25 cellular contexts compared by ENCODE assay signal in the genomic region with DNA sequence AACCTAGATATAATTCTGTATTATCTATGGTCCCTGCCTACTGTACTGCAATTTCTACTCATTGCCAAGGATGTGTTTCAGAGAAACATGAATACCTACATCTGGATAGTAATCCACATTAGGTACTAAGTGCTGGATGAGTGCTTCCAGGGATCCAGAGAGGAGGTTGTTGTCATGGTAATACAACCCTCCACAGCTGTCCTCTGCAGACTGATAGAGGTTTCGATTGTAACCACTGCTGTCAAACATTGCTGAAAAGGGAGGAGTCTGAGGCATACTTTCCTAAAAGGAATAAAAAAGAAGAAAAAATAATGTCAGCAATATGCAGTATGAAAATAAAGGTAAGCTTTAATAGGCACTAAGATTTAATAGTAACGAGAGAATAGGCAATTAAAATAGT. TPM values are rescaled to one million over a fixed set of nuclear protein-coding genes. Genes with fewer than 3 reads are reported as not detected.
A peak's percentile ranks its signal among the peaks of the same experiment; 100 is the strongest.
DNase-seq lines count a peak whose midpoint lies in the region; ATAC-seq and TF ChIP-seq lines count a peak whose summit lies in the region.
"Had no signal": no experiment of that assay in that cellular context is flagged by ENCODE, and none has a peak within 500 bp of the region (broad histone marks: within the 10 kb centered on the region; RNA-seq: fewer than 3 reads in every experiment).

No MANE protein-coding gene starts in this region.

- POLR2A ChIA-PET in activated CD8-positive, alpha-beta T cell treated with anti-CD3 and anti-CD28 coated beads, Interleukin-2, amount 10 ng/mL, durations not matched to agents 7 days and 5 days (lab: Charles Lee) = no interaction called here

- H3K9me3 Mint-ChIP-seq in activated CD8-positive, alpha-beta T cell treated with anti-CD3 and anti-CD28 coated beads, Interleukin-2, amount 10 ng/mL, durations not matched to agents 7 days and 5 days (ENCODE audit: insufficient read depth) = no peaks in the 10 kb centered on the region
- H3K9me3 Mint-ChIP-seq: activated naive CD4-positive, alpha-beta T cell treated with anti-CD3 and anti-CD28 coated beads, Interleukin-2, amount 10 ng/mL, durations not matched to agents 7 days and 5 days; activated T-cell treated with anti-CD3 and anti-CD28 coated beads, Interleukin-2, amount 50 U/mL, for 72 hours; CD4-positive, alpha-beta memory T cell; natural killer cell treated with Interleukin-12 subunit alpha and Interleukin-12 subunit beta and Interleukin-15 and Interleukin-18, amount 100 ng/mL, for 72 hours had no signal

- H3K4me2 ChIP-seq in KMS-11 (peak overlapping the region; percentile 5; the same call in 1 of the 2 replicates), neural cell (ENCODE audit: low read length) (no peak overlapping the region)

- DNase-seq in NCI-H1694 treated with DMSO at 0.1 percent for 48 hours (lab: John Stamatoyannopoulos, UW) (peak; percentile 5), NCI-H1694 (lab: John Stamatoyannopoulos, UW) (no peak), glomerular visceral epithelial cell (ENCODE audit: extremely low spot score) (no peak)
- no peak for DNase-seq in activated CD8-positive, alpha-beta T cell treated with anti-CD3 and anti-CD28 coated beads, Interleukin-2, amount 10 ng/mL, durations not matched to agents 7 days and 5 days
- DNase-seq: activated CD4-positive, alpha-beta T cell treated with anti-CD3 and anti-CD28 coated beads, Interleukin-2, amount 50 U/mL, for 1 hour; activated naive CD4-positive, alpha-beta T cell treated with anti-CD3 and anti-CD28 coated beads, Interleukin-2, amount 10 ng/mL, durations not matched to agents 7 days and 5 days; activated T-cell treated with anti-CD3 and anti-CD28 coated beads, Interleukin-2, amount 50 U/mL, for 72 hours; AML-193; brain microvascular endothelial cell; CD4-positive, alpha-beta memory T cell; effector CD4-positive, alpha-beta T cell; KBM-7; lower lobe of right lung; NCI-H446 treated with DMSO at 0.1 percent for 48 hours; Peyer's patch; SIG-M5; stimulated activated naive CD8-positive, alpha-beta T cell treated with anti-CD3 and anti-CD28 coated beads, Interleukin-15, Interleukin-2, amounts not matched to agents 100 U/mL and 50 U/mL, for 24 hours; SW 1271; thyroid gland had no signal

- ATAC-seq in GM19035 (IDR thresholded peaks at IDR 0.05; ENCODE audit: unreplicated experiment) = no peak
- no peak for ATAC-seq in activated CD8-positive, alpha-beta T cell treated with anti-CD3 and anti-CD28 coated beads, Interleukin-2, amount 10 ng/mL, durations not matched to agents 7 days and 5 days
- ATAC-seq: activated T-cell treated with anti-CD3 and anti-CD28 coated beads, Interleukin-2, amount 50 U/mL, for 72 hours; lower lobe of right lung; natural killer cell treated with Interleukin-12 subunit alpha and Interleukin-12 subunit beta and Interleukin-15 and Interleukin-18, amount 100 ng/mL, for 72 hours; stimulated activated naive CD8-positive, alpha-beta T cell treated with anti-CD3 and anti-CD28 coated beads, Interleukin-15, Interleukin-2, amounts not matched to agents 100 U/mL and 50 U/mL, for 24 hours had no signal

- TF ChIP-seq CTCF in KMS-11 (conservative IDR thresholded peaks at IDR 0.05; ENCODE audit: low read depth, low read length) (no peak), neural cell (IDR thresholded peaks at IDR 0.05; ENCODE audit: poor library complexity, severe bottlenecking) (no peak)

- TF ChIP-seq RAD21 in neural cell (conservative IDR thresholded peaks at IDR 0.05) = no peak

- H3K27ac Mint-ChIP-seq in activated CD8-positive, alpha-beta T cell treated with anti-CD3 and anti-CD28 coated beads, Interleukin-2, amount 10 ng/mL, durations not matched to agents 7 days and 5 days = no peak overlapping the region
- H3K27ac Mint-ChIP-seq: activated naive CD4-positive, alpha-beta T cell treated with anti-CD3 and anti-CD28 coated beads, Interleukin-2, amount 10 ng/mL, durations not matched to agents 7 days and 5 days; activated T-cell treated with anti-CD3 and anti-CD28 coated beads, Interleukin-2, amount 50 U/mL, for 72 hours; natural killer cell treated with Interleukin-12 subunit alpha and Interleukin-12 subunit beta and Interleukin-15 and Interleukin-18, amount 100 ng/mL, for 72 hours had no signal

- H3K27me3 ChIP-seq in KMS-11 (ENCODE audit: insufficient read depth, low read depth) = no peaks in the 10 kb centered on the region
- H3K27me3 ChIP-seq in neural cell (ENCODE audit: insufficient read depth, low read depth, low read length) = no peaks in the 10 kb centered on the region
- H3K27me3 ChIP-seq: brain microvascular endothelial cell, Peyer's patch, thyroid gland had no signal

- CTCF ChIA-PET in activated CD8-positive, alpha-beta T cell treated with anti-CD3 and anti-CD28 coated beads, Interleukin-2, amount 10 ng/mL, durations not matched to agents 7 days and 5 days (lab: Charles Lee) = interaction anchor here (1.0 to 1.7 kb wide), 2 partner anchors 8 to 12 kb away, joined by 3 to 9 read pairs; a partner anchor contains a TSS

- no peak overlapping the region for H3K9ac ChIP-seq in KMS-11
- H3K9ac ChIP-seq in neural cell (ENCODE audit: low read length) = no peak overlapping the region

- H3K36me3 ChIP-seq in KMS-11 (ENCODE audit: insufficient read depth) = no peaks in the 10 kb centered on the region
- no peaks in the 10 kb centered on the region for H3K36me3 ChIP-seq in neural cell (ENCODE audit: insufficient read depth, low read length)
- H3K36me3 ChIP-seq: brain microvascular endothelial cell had no signal

- H4K20me1 ChIP-seq in KMS-11 (ENCODE audit: insufficient read depth) (peaks cover 4% of the 10 kb centered on the region; the same call in 1 of the 2 replicates), neural cell (ENCODE audit: insufficient read depth) (no peaks in the 10 kb centered on the region)

- H3K27ac ChIP-seq in KMS-11 (no peak overlapping the region), angular gyrus (ENCODE audit: low read depth, low read length) (peak overlapping the region; percentile 49), neural cell (ENCODE audit: low read length) (no peak overlapping the region)
- H3K27ac ChIP-seq: brain microvascular endothelial cell, lower lobe of right lung, Peyer's patch, thyroid gland had no signal

- H3K79me2 ChIP-seq in KMS-11 (ENCODE audit: insufficient read depth, low read depth) (peaks cover 46% of the 10 kb centered on the region), neural cell (replicated peaks; ENCODE audit: insufficient read depth, low read length) (peaks cover 9% of the 10 kb centered on the region)

- H3K4me3 ChIP-seq in KMS-11 (IDR thresholded peaks at IDR 0.05; ENCODE audit: insufficient read depth, low read depth, low read length) = no peak overlapping the region
- H3K4me3 ChIP-seq in neural cell (ENCODE audit: low read length) = no peak overlapping the region
- H3K4me3 ChIP-seq: lower lobe of right lung, Peyer's patch, thyroid gland had no signal

- H3K27me3 Mint-ChIP-seq in activated CD8-positive, alpha-beta T cell treated with anti-CD3 and anti-CD28 coated beads, Interleukin-2, amount 10 ng/mL, durations not matched to agents 7 days and 5 days (ENCODE audit: low read depth) = no peaks in the 10 kb centered on the region
- H3K27me3 Mint-ChIP-seq: activated naive CD4-positive, alpha-beta T cell treated with anti-CD3 and anti-CD28 coated beads, Interleukin-2, amount 10 ng/mL, durations not matched to agents 7 days and 5 days; CD4-positive, alpha-beta memory T cell; natural killer cell treated with Interleukin-12 subunit alpha and Interleukin-12 subunit beta and Interleukin-15 and Interleukin-18, amount 100 ng/mL, for 72 hours had no signal

- H3K4me1 ChIP-seq in KMS-11 (ENCODE audit: low read depth, poor library complexity, severe bottlenecking) = peaks cover 54% of the 10 kb centered on the region
- H3K4me1 ChIP-seq: thyroid gland had no signal

- peaks cover 13% of the 10 kb centered on the region for H3K4me1 Mint-ChIP-seq in activated CD8-positive, alpha-beta T cell treated with anti-CD3 and anti-CD28 coated beads, Interleukin-2, amount 10 ng/mL, durations not matched to agents 7 days and 5 days (ENCODE audit: low read depth)

- H3F3A ChIP-seq in neural cell (ENCODE audit: insufficient read depth, low read length, poor library complexity, severe bottlenecking) = no peaks in the 10 kb centered on the region

- H3K4me3 Mint-ChIP-seq in activated CD8-positive, alpha-beta T cell treated with anti-CD3 and anti-CD28 coated beads, Interleukin-2, amount 10 ng/mL, durations not matched to agents 7 days and 5 days = no peak overlapping the region
- H3K4me3 Mint-ChIP-seq: activated naive CD4-positive, alpha-beta T cell treated with anti-CD3 and anti-CD28 coated beads, Interleukin-2, amount 10 ng/mL, durations not matched to agents 7 days and 5 days; activated T-cell treated with anti-CD3 and anti-CD28 coated beads, Interleukin-2, amount 50 U/mL, for 72 hours; CD4-positive, alpha-beta memory T cell; natural killer cell treated with Interleukin-12 subunit alpha and Interleukin-12 subunit beta and Interleukin-15 and Interleukin-18, amount 100 ng/mL, for 72 hours had no signal

- H2AFZ ChIP-seq in KMS-11 (ENCODE audit: low read depth) = no peak overlapping the region
- H2AFZ ChIP-seq in neural cell (ENCODE audit: low read depth, low read length) = no peak overlapping the region

- H3K9me2 ChIP-seq in neural cell (ENCODE audit: insufficient read depth, low read length) = no peaks in the 10 kb centered on the region

- peaks cover 18% of the 10 kb centered on the region for H3K36me3 Mint-ChIP-seq in activated CD8-positive, alpha-beta T cell treated with anti-CD3 and anti-CD28 coated beads, Interleukin-2, amount 10 ng/mL, durations not matched to agents 7 days and 5 days (ENCODE audit: low read depth)

- no peaks in the 10 kb centered on the region for H3K9me3 ChIP-seq in neural cell (ENCODE audit: low read length)
- H3K9me3 ChIP-seq: lower lobe of right lung, Peyer's patch, thyroid gland had no signal

- TF ChIP-seq EP300 in neural cell (conservative IDR thresholded peaks at IDR 0.05; ENCODE audit: poor library complexity, severe bottlenecking) = peak; percentile 27

TF ChIP-seq in neural cell, 6 proteins besides CTCF, POLR2A, EP300 and RAD21:
- TF ChIP-seq EZH2 (IDR thresholded peaks at IDR 0.05; ENCODE audit: borderline replicate concordance, insufficient read depth, low read length, poor library complexity, severe bottlenecking) (no peak), MXI1 (conservative IDR thresholded peaks at IDR 0.05; ENCODE audit: poor library complexity, severe bottlenecking) (no peak), TAF1 (IDR thresholded peaks at IDR 0.05; ENCODE audit: low read depth) (no peak), POLR2AphosphoS5 (IDR thresholded peaks at IDR 0.05) (no peak)

RNA-seq across cellular contexts. Expression of a gene that starts 12.5 kb away (rescaled TPM):
- polyA plus RNA-seq in neural cell = 16.7 and 21.5 TPM in 2 replicates
- polyA minus RNA-seq in neural cell = 60.5 and 61.6 TPM in 2 replicates
- total RNA-seq in activated CD8-positive, alpha-beta T cell treated with anti-CD3 and anti-CD28 coated beads, Interleukin-2, amount 10 ng/mL, durations not matched to agents 7 days and 5 days = 1 to 10 TPM; 2.0 to 2.4 TPM
- total RNA-seq: HT1080 had no signal
